ENCODE assay signal across 1 cellular context in genomic region chrX:118495061-118495921, GRCh38.
TF ChIP-seq lines count a peak whose summit lies in the region.

DOCK11 (plus strand) TSS chrX:118495815; CDS start chrX:118495972, 157 bp downstream.

TF ChIP-seq in K562, 482 proteins besides CTCF, POLR2A, EP300 and RAD21 (continued from another document and continues in another):
- TF ChIP-seq ZBTB12 (CRISPR knock-in tag; IDR thresholded peaks at IDR 0.05) (no peak), ZBTB43 (CRISPR knock-in tag; IDR thresholded peaks at IDR 0.05) (no peak), RBFOX2 (IDR thresholded peaks at IDR 0.05; ENCODE audit: low read depth, low read length) (peak; percentile 76), KDM1A (IDR thresholded peaks at IDR 0.05) (no peak), CGGBP1 (CRISPR knock-in tag; IDR thresholded peaks at IDR 0.05) (no peak), ZNF436 (CRISPR knock-in tag; IDR thresholded peaks at IDR 0.05) (no peak), ZBTB11 (CRISPR knock-in tag; IDR thresholded peaks at IDR 0.05) (peak in 1 of 3 experiments; percentile 42; a peak in 2 of 6 replicates), ZNF174 (CRISPR knock-in tag; IDR thresholded peaks at IDR 0.05) (no peak), SOX6 (IDR thresholded peaks at IDR 0.05) (no peak), ZNF232 (CRISPR knock-in tag; IDR thresholded peaks at IDR 0.05) (no peak), MGA (IDR thresholded peaks at IDR 0.05) (peak; percentile 67), ZNF696 (CRISPR knock-in tag; conservative IDR thresholded peaks at IDR 0.05) (no peak), ZNF239 (CRISPR knock-in tag; IDR thresholded peaks at IDR 0.05) (no peak), SMARCA4 (IDR thresholded peaks at IDR 0.05) (no peak; the same call in 1 of the 2 replicates), E2F3 (CRISPR knock-in tag; IDR thresholded peaks at IDR 0.05) (no peak), SNAPC5 (CRISPR knock-in tag; IDR thresholded peaks at IDR 0.05) (no peak), HMBOX1 (IDR thresholded peaks at IDR 0.05) (no peak), HSF4 (CRISPR knock-in tag; IDR thresholded peaks at IDR 0.05; ENCODE audit: borderline replicate concordance) (no peak), NCOA2 (IDR thresholded peaks at IDR 0.05; ENCODE audit: partially characterized antibody in 2 of 2) (no peak), GABPA (tag; conservative IDR thresholded peaks at IDR 0.05; ENCODE audit: low read depth) (no peak; the same call in 1 of the 2 replicates), CSDE1 (IDR thresholded peaks at IDR 0.05) (no peak), SETDB1 (IDR thresholded peaks at IDR 0.05; ENCODE audit: low read length) (no peak), ZNF280B (CRISPR knock-in tag; IDR thresholded peaks at IDR 0.05) (no peak), ZNF41 (CRISPR knock-in tag; conservative IDR thresholded peaks at IDR 0.05) (no peak), HCFC1 (IDR thresholded peaks at IDR 0.05; ENCODE audit: low read depth, low read length) (0 out of 2 replicates have a peak, but pooled peaks have one; percentile 13), SMARCC2 (IDR thresholded peaks at IDR 0.05; ENCODE audit: low read depth) (no peak), E2F5 (CRISPR knock-in tag; IDR thresholded peaks at IDR 0.05) (no peak), MNT (conservative IDR thresholded peaks at IDR 0.05) (peak; percentile 59 to 80; a peak in 3 of 4 replicates), CBFA2T2 (conservative IDR thresholded peaks at IDR 0.05) (no peak), PHB2 (IDR thresholded peaks at IDR 0.05; ENCODE audit: low read depth) (no peak), CBX2 (IDR thresholded peaks at IDR 0.05; ENCODE audit: insufficient read depth, low read length, poor library complexity, severe bottlenecking) (no peak), JUN (IDR thresholded peaks at IDR 0.05; ENCODE audit: borderline replicate concordance, low read depth, low read length) (peak; percentile 14; the same call in 1 of the 2 replicates), JUN (CRISPR knock-in tag; IDR thresholded peaks at IDR 0.05; ENCODE audit: borderline replicate concordance) (no peak), SIRT6 (IDR thresholded peaks at IDR 0.05; ENCODE audit: low read depth, low read length) (no peak)
